In genomic region chr16:49857423-49858181, GRCh38 we compare ENCODE assay signal across 8 cellular contexts. TPM values are rescaled to one million over a fixed set of nuclear protein-coding genes. Genes with fewer than 3 reads are reported as not detected.
DNase-seq lines count a peak whose midpoint lies in the region; ATAC-seq, FAIRE-seq and TF ChIP-seq lines count a peak whose summit lies in the region.

No MANE protein-coding gene starts in this region.

- POLR2A ChIA-PET in A549 (lab: Yijun Ruan, JAX) = interaction anchor here (0.7 to 1.1 kb wide), 2 partner anchors 16 to 19 kb away, joined by 3 read pairs; no protein-coding TSS in a partner anchor

- peaks cover 2% of the 10 kb centered on the region in 2 donors for H3K36me3 Mint-ChIP-seq in activated T-cell treated with anti-CD3 and anti-CD28 coated beads, Interleukin-2, amount 50 U/mL, for 72 hours (ENCODE audit: insufficient read depth in 2 of 2)

- H3K9me3 ChIP-seq in A549 (no peaks in the 10 kb centered on the region), neuron (ENCODE audit: low read length) (no peaks in the 10 kb centered on the region)

- peaks cover 57% of the 10 kb centered on the region for H3K27me3 Mint-ChIP-seq in activated T-cell treated with anti-CD3 and anti-CD28 coated beads, Interleukin-2, amount 50 U/mL, for 72 hours (ENCODE audit: low read depth)

- TF ChIP-seq CTCF in A549 (IDR thresholded peaks at IDR 0.05) = peak; percentile 90

- TF ChIP-seq EP300 in A549 (IDR thresholded peaks at IDR 0.05) = no peak

- FAIRE-seq in A549 (lab: Jason Lieb, UNC) (no peak), GM19239 (lab: Jason Lieb, UNC) (no peak), frontal cortex (lab: Jason Lieb, UNC) (no peak)

- 2% methylated on average over 17 of the region's 52 CpGs for WGBS in A549 (ENCODE audit: missing lambda C conversion rate)

- DNase-seq in A549 (ENCODE audit: low read depth in 1 of 2, low spot score in 1 of 2) (peak; percentile 75 to 87), GM19239 (ENCODE audit: insufficient read length, low spot score) (peak; percentile 86), NCI-H748 treated with DMSO at 0.1 percent for 48 hours (lab: John Stamatoyannopoulos, UW) (peak; percentile 24), frontal cortex (ENCODE audit: low spot score in 2 of 2) (peak; percentile 71)
- peak; percentile 63 to 73 for DNase-seq in activated T-cell treated with anti-CD3 and anti-CD28 coated beads, Interleukin-2, amount 50 U/mL, for 72 hours

- H3K36me3 ChIP-seq in neuron (ENCODE audit: insufficient read depth, low read length) = no peaks in the 10 kb centered on the region

- no peak for TF ChIP-seq POLR2A in A549 (IDR thresholded peaks at IDR 0.05; ENCODE audit: low read length)

- no peaks in the 10 kb centered on the region for H3K9me3 Mint-ChIP-seq in activated T-cell treated with anti-CD3 and anti-CD28 coated beads, Interleukin-2, amount 50 U/mL, for 72 hours

- CTCF ChIA-PET in A549 (lab: Yijun Ruan, JAX) = interaction anchor here (0.6 to 5.1 kb wide), 64 partner anchors 8 to 1726 kb away, joined by 3 to 116 read pairs (median 4); partner anchors contain the start of gene CNEP1R1

- peak overlapping the region; percentile 61 for H3K27ac Mint-ChIP-seq in activated T-cell treated with anti-CD3 and anti-CD28 coated beads, Interleukin-2, amount 50 U/mL, for 72 hours

- peaks cover 3% of the 10 kb centered on the region for H3K27me3 ChIP-seq in neuron (ENCODE audit: insufficient read depth, low read length)

- H3K4me3 ChIP-seq in A549 (peak overlapping the region; percentile 97), neuron (ENCODE audit: low read length) (peak overlapping the region; percentile 92)

- H3K4me2 ChIP-seq in A549 = peak overlapping the region; percentile 99

- TF ChIP-seq RAD21 in A549 (conservative IDR thresholded peaks at IDR 0.05 in 1 of 2, IDR thresholded peaks at IDR 0.05 in 1 of 2) = peak; percentile 28 to 40; a peak in 2 of 5 replicates

- ATAC-seq in A549 (peak; percentile 28 to 60; a peak in 5 of 6 replicates), GM21367 (IDR thresholded peaks at IDR 0.05; ENCODE audit: unreplicated experiment) (no peak), GM18870 (IDR thresholded peaks at IDR 0.05; ENCODE audit: unreplicated experiment) (no peak)
- peak; percentile 47 to 52 for ATAC-seq in activated T-cell treated with anti-CD3 and anti-CD28 coated beads, Interleukin-2, amount 50 U/mL, for 72 hours (replicated peaks in 1 of 2)

- peaks cover 5% of the 10 kb centered on the region for H3K4me1 Mint-ChIP-seq in activated T-cell treated with anti-CD3 and anti-CD28 coated beads, Interleukin-2, amount 50 U/mL, for 72 hours (ENCODE audit: low read depth)

- peak overlapping the region; percentile 26 for H2AFZ ChIP-seq in neuron (ENCODE audit: low read depth, low read length)

- H3K4me1 ChIP-seq in A549 (peaks cover 21% of the 10 kb centered on the region; the same call in 2 of the 3 replicates), neuron (ENCODE audit: insufficient read depth, low read length) (peaks cover 36% of the 10 kb centered on the region)

- H3K27ac ChIP-seq in A549 = peak overlapping the region in 1 of 2 experiments; percentile 91; a peak in 2 of 6 replicates

- H3K4me3 Mint-ChIP-seq in activated T-cell treated with anti-CD3 and anti-CD28 coated beads, Interleukin-2, amount 50 U/mL, for 72 hours = peak overlapping the region; percentile 90 to 91

TF ChIP-seq in A549, 52 proteins besides CTCF, POLR2A, EP300 and RAD21:
- TF ChIP-seq SMC3 (IDR thresholded peaks at IDR 0.05) = peak; percentile 51
- TF ChIP-seq HDAC2 (IDR thresholded peaks at IDR 0.05) = no peak
- no peak for TF ChIP-seq HOXB13 (CRISPR knock-in tag; IDR thresholded peaks at IDR 0.05; ENCODE audit: low read depth)
- peak; percentile 5 for TF ChIP-seq ZFP36 (IDR thresholded peaks at IDR 0.05; ENCODE audit: borderline replicate concordance, partially characterized antibody)

RNA-seq across cellular contexts. Expression of gene ZNF423, which starts 1.7 kb away (rescaled TPM):
- polyA plus RNA-seq in A549 (2011; rRNA removed) = 0.07 and 0.10 TPM in 2 replicates
- 0.03 and 0.09 TPM in 2 replicates for polyA plus RNA-seq in A549 (2012; cell fraction: cytosol; rRNA removed)
- 0.02 and 0.06 TPM in 2 replicates for polyA plus RNA-seq in A549 (2012; cell fraction: nucleus; rRNA removed)
- polyA plus RNA-seq in A549 (2017; fragmentation: RNase III; extraction: RNeasy Plus Mini Kit Qiagen cat#74134 plus additional on column Dnase treatment) = 0.04 to 0.15 TPM (median 0.14 TPM) in 3 replicates
- polyA minus RNA-seq in A549 (2011; rRNA and poly(A)+ RNA removed) = 0.12 and 0.24 TPM in 2 replicates
- not detected for total RNA-seq in activated T-cell treated with anti-CD3 and anti-CD28 coated beads, Interleukin-2, amount 50 U/mL, for 72 hours
- total RNA-seq in frontal cortex = 7.3 TPM

Comparison
In these comparisons a context has a peak if more than half of its experiments do, and no peak if none do; other contexts are left out.
1. ATAC-seq: peak in A549 (2 of 2) and activated T-cell treated with anti-CD3 and anti-CD28 coated beads, Interleukin-2, amount 50 U/mL, for 72 hours (2 of 2); none in GM21367 (single experiment) and GM18870 (single experiment).
2. DNase-seq: peak in every context shown above with its lines; median percentile 86 in GM19239; 81 in A549; 71 in frontal cortex; 68 in activated T-cell treated with anti-CD3 and anti-CD28 coated beads, Interleukin-2, amount 50 U/mL, for 72 hours; 24 in NCI-H748 treated with DMSO at 0.1 percent for 48 hours.